Comparison of ENCODE assay signal across 8 cellular contexts in the genomic region with DNA sequence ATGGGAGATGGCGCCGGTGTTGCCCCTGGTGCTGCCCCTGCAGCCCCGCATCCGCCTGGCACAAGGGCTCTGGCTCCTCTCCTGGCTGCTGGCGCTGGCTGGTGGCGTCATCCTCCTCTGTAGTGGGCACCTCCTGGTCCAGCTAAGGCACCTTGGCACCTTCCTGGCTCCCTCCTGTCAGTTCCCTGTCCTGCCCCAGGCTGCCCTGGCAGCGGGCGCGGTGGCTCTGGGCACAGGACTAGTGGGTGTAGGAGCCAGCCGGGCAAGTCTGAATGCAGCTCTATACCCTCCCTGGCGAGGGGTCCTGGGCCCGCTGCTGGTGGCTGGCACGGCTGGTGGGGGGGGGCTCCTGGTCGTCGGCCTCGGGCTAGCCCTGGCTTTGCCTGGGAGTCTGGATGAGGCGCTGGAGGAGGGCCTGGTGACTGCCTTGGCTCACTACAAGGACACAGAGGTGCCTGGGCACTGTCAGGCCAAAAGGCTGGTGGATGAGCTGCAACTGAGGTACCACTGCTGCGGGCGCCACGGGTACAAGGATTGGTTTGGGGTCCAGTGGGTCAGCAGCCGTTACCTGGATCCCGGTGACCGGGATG. TPM values are rescaled to one million over a fixed set of nuclear protein-coding genes. Genes with fewer than 3 reads are reported as not detected.
DNase-seq lines count a peak whose midpoint lies in the region; ATAC-seq and TF ChIP-seq lines count a peak whose summit lies in the region.

No MANE protein-coding gene starts in this region.

- peaks cover 31 to 49% (median 41%) of the 10 kb centered on the region in 7 donors for H3K4me1 Mint-ChIP-seq in naive thymus-derived CD4-positive, alpha-beta T cell

- H4K20me1 ChIP-seq in Loucy (ENCODE audit: insufficient read depth, low read length, poor library complexity, severe bottlenecking): no peaks in the 10 kb centered on the region

- H3K79me2 ChIP-seq in ACC112 (ENCODE audit: control insufficient read depth, insufficient read depth, low read length, unreplicated experiment): peaks cover 8% of the 10 kb centered on the region
- H3K79me2 ChIP-seq in Loucy (ENCODE audit: insufficient read depth, low read length): peaks cover 14% of the 10 kb centered on the region; the same call in 1 of the 2 replicates

- ATAC-seq in naive thymus-derived CD4-positive, alpha-beta T cell: no peak
- ATAC-seq in GM18858 (IDR thresholded peaks at IDR 0.05; ENCODE audit: unreplicated experiment) (no peak), HG02840 (IDR thresholded peaks at IDR 0.05; ENCODE audit: low FRiP score, unreplicated experiment) (no peak)

- peak overlapping the region; percentile 81 for H3K4me2 ChIP-seq in Loucy (ENCODE audit: low read depth, low read length, poor library complexity, severe bottlenecking)

- H3K4me1 ChIP-seq in ACC112 (ENCODE audit: control insufficient read depth, insufficient read depth, low read length, unreplicated experiment): peaks cover 20% of the 10 kb centered on the region
- H3K4me1 ChIP-seq in Loucy (ENCODE audit: insufficient read depth, low read length, poor library complexity, severe bottlenecking): peaks cover 16% of the 10 kb centered on the region
- peaks cover 19 to 29% of the 10 kb centered on the region in 2 donors for H3K4me1 ChIP-seq in naive thymus-derived CD4-positive, alpha-beta T cell (ENCODE audit: control insufficient read depth in 2 of 2, insufficient read depth in 2 of 2, low read length in 2 of 2)

- no peaks in the 10 kb centered on the region for H3K9me3 Mint-ChIP-seq in naive thymus-derived CD4-positive, alpha-beta T cell

- H3K9me3 ChIP-seq in Loucy (ENCODE audit: insufficient read depth, low read depth, low read length): no peaks in the 10 kb centered on the region
- no peaks in the 10 kb centered on the region for H3K9me3 ChIP-seq in naive thymus-derived CD4-positive, alpha-beta T cell (ENCODE audit: control insufficient read depth in 2 of 3, low read length in 3 of 3)

- peak overlapping the region; percentile 47 to 99 (median 72) for H3K4me3 Mint-ChIP-seq in naive thymus-derived CD4-positive, alpha-beta T cell

- peak overlapping the region; percentile 80 for H3K9ac ChIP-seq in Loucy (ENCODE audit: low read depth, low read length, poor library complexity, severe bottlenecking)

- no peaks in the 10 kb centered on the region for H3K27me3 ChIP-seq in ACC112 (ENCODE audit: insufficient read depth, low read length)
- no peaks in the 10 kb centered on the region for H3K27me3 ChIP-seq in Loucy (ENCODE audit: insufficient read depth, low read length, poor library complexity, severe bottlenecking)
- no peaks in the 10 kb centered on the region for H3K27me3 ChIP-seq in naive thymus-derived CD4-positive, alpha-beta T cell (ENCODE audit: control insufficient read depth in 2 of 2, insufficient read depth in 2 of 2, low read length in 2 of 2)

- peaks cover 8% of the 10 kb centered on the region for H3F3A ChIP-seq in Loucy (ENCODE audit: low read depth)

- H3K27ac Mint-ChIP-seq in naive thymus-derived CD4-positive, alpha-beta T cell: peak overlapping the region; percentile 79 to 95 (median 89)

- peaks cover 0 to 19% (median 0%) of the 10 kb centered on the region in 5 donors for H3K36me3 Mint-ChIP-seq in naive thymus-derived CD4-positive, alpha-beta T cell

- H2AFZ ChIP-seq in ACC112 (ENCODE audit: low read length, unreplicated experiment) (no peak overlapping the region), Loucy (ENCODE audit: low read length) (no peak overlapping the region)

- POLR2A ChIA-PET in naive thymus-derived CD4-positive, alpha-beta T cell (lab: Charles Lee): interaction anchor here (0.6 to 12.0 kb wide), 8 partner anchors 8 to 1225 kb away, joined by 3 to 219 read pairs (median 8); partner anchors contain the start of genes B3GAT3, C11orf98, CSKMT and GANAB

- H3K36me3 ChIP-seq in ACC112 (ENCODE audit: insufficient read depth, low read length) (no peaks in the 10 kb centered on the region), Loucy (ENCODE audit: insufficient read depth, low read length) (no peaks in the 10 kb centered on the region)
- peaks cover 0 to 47% (median 0%) of the 10 kb centered on the region in 3 experiments for H3K36me3 ChIP-seq in naive thymus-derived CD4-positive, alpha-beta T cell (ENCODE audit: control insufficient read depth in 2 of 3, insufficient read depth in 3 of 3, low read length in 3 of 3)

- H3K27ac ChIP-seq in ACC112 (ENCODE audit: low read depth, low read length) (peak overlapping the region; percentile 56), coronary artery (peak overlapping the region; percentile 93 to 98)
- peak overlapping the region; percentile 92 for H3K27ac ChIP-seq in naive thymus-derived CD4-positive, alpha-beta T cell (ENCODE audit: low read depth, low read length)

- DNase-seq in coronary artery (ENCODE audit: low spot score) (peak; percentile 86), occipital lobe (lab: John Stamatoyannopoulos, UW) (no peak)
- no peak for DNase-seq in naive thymus-derived CD4-positive, alpha-beta T cell
- no peak for DNase-seq in activated CD4-positive, alpha-beta T cell treated with anti-CD3 and anti-CD28 coated beads, Interleukin-2, amount 50 U/mL, for 4 hours

- CTCF ChIA-PET in naive thymus-derived CD4-positive, alpha-beta T cell (lab: Charles Lee): interaction anchor here (0.5 to 4.1 kb wide), 7 partner anchors 12 to 87 kb away, joined by 3 to 27 read pairs (median 3); partner anchors contain the start of genes C11orf98, CSKMT, MTA2 and TUT1

- H3K27me3 Mint-ChIP-seq in naive thymus-derived CD4-positive, alpha-beta T cell: no peaks in the 10 kb centered on the region

- H3K4me3 ChIP-seq in ACC112 (ENCODE audit: low read depth, low read length): no peak overlapping the region
- peak overlapping the region; percentile 90 for H3K4me3 ChIP-seq in Loucy (ENCODE audit: low read length, poor library complexity, severe bottlenecking)
- peak overlapping the region; percentile 97 for H3K4me3 ChIP-seq in coronary artery
- no peak overlapping the region for H3K4me3 ChIP-seq in naive thymus-derived CD4-positive, alpha-beta T cell (ENCODE audit: low read length)

- no peaks in the 10 kb centered on the region for H3K9me2 ChIP-seq in Loucy (replicated peaks; ENCODE audit: low read depth, low read length)

- TF ChIP-seq CTCF in Loucy (conservative IDR thresholded peaks at IDR 0.05; ENCODE audit: low read length) (no peak), coronary artery (IDR thresholded peaks at IDR 0.05) (no peak)

- intact Hi-C loops in naive thymus-derived CD4-positive, alpha-beta T cell (cut with micrococcal nuclease): loop anchor here (2.0 to 5.0 kb wide), 3 partner anchors 33 to 229 kb away; partner anchors contain the start of genes C11orf98 (in 1 of the 2), CSKMT (in 1 of the 2) and GANAB (in 1 of the 2)

RNA-seq across cellular contexts. Expression of gene ROM1, which starts 0.3 kb away (rescaled TPM):
- 1 to 10 TPM; 1.2 to 2.4 (median 2.0) TPM for total RNA-seq in naive thymus-derived CD4-positive, alpha-beta T cell
- under 1 TPM in 1 of 2 donors, not detected in 1; 0.51 TPM for polyA plus RNA-seq in naive thymus-derived CD4-positive, alpha-beta T cell
- total RNA-seq in occipital lobe: 3.1 TPM

RNA-seq across cellular contexts. Expression of gene EML3, which starts 0.8 kb away (rescaled TPM):
- total RNA-seq in naive thymus-derived CD4-positive, alpha-beta T cell: 100 to 1,000 TPM; 152 to 209 (median 188) TPM
- polyA plus RNA-seq in naive thymus-derived CD4-positive, alpha-beta T cell: 10 to 100 TPM; 14.6 to 23.9 TPM
- 4.5 TPM for total RNA-seq in occipital lobe

RNA-seq across cellular contexts. Expression of gene B3GAT3, which starts 8.4 kb away (rescaled TPM):
- total RNA-seq in naive thymus-derived CD4-positive, alpha-beta T cell: 10 to 100 TPM; 55.8 to 78.1 (median 71.2) TPM
- polyA plus RNA-seq in naive thymus-derived CD4-positive, alpha-beta T cell: 10 to 100 TPM; 35.0 to 41.9 TPM
- 21.4 TPM for total RNA-seq in occipital lobe

RNA-seq across cellular contexts. Expression of gene MTA2, which starts 11.7 kb away (rescaled TPM):
- total RNA-seq in naive thymus-derived CD4-positive, alpha-beta T cell: 100 to 1,000 TPM; 134 to 238 (median 199) TPM
- 10 to 100 TPM; 25.6 to 46.4 TPM for polyA plus RNA-seq in naive thymus-derived CD4-positive, alpha-beta T cell
- total RNA-seq in occipital lobe: 129 TPM

RNA-seq across cellular contexts. Expression of gene TUT1, which starts 22.0 kb away (rescaled TPM):
- total RNA-seq in naive thymus-derived CD4-positive, alpha-beta T cell: 10 to 100 TPM; 34.5 to 54.6 (median 37.4) TPM
- polyA plus RNA-seq in naive thymus-derived CD4-positive, alpha-beta T cell: 10 to 100 TPM; 20.2 to 25.4 TPM
- total RNA-seq in occipital lobe: 4.5 TPM

Comparison
In these comparisons a context has a peak if more than half of its experiments do, and no peak if none do; other contexts are left out.
1. H3K4me3 ChIP-seq: peak in Loucy (single experiment) and coronary artery (single experiment); none in ACC112 (single experiment) and naive thymus-derived CD4-positive, alpha-beta T cell (single experiment).
2. RNA of gene EML3, which starts 0.8 kb away (total RNA-seq): 152 to 209 TPM in naive thymus-derived CD4-positive, alpha-beta T cell; 4.5 TPM in occipital lobe (single experiment); every median in the first group is over 10 times any median in the second.
3. Peak in every context shown above with its lines, with median percentiles within 50 percentile points of each other: H3K27ac ChIP-seq.